1 cellular context compared by ENCODE assay signal in genomic region chr14:20989464-20989786, GRCh38.
TF ChIP-seq lines count a peak whose summit lies in the region.

No MANE protein-coding gene starts in this region.

TF ChIP-seq in WTC11, 78 proteins besides CTCF, POLR2A, EP300 and RAD21 (continued from another document):
- TF ChIP-seq ZNF512 (CRISPR knock-in tag; IDR thresholded peaks at IDR 0.05; ENCODE audit: borderline replicate concordance) (no peak), FOXJ3 (CRISPR knock-in tag; IDR thresholded peaks at IDR 0.05; ENCODE audit: borderline replicate concordance) (no peak), ZNF423 (CRISPR knock-in tag; IDR thresholded peaks at IDR 0.05) (no peak), ZNF281 (CRISPR knock-in tag; IDR thresholded peaks at IDR 0.05) (no peak), NR2C2 (CRISPR knock-in tag; IDR thresholded peaks at IDR 0.05) (no peak), ELF4 (CRISPR knock-in tag; IDR thresholded peaks at IDR 0.05; ENCODE audit: low read depth) (no peak)
